In the genomic region with DNA sequence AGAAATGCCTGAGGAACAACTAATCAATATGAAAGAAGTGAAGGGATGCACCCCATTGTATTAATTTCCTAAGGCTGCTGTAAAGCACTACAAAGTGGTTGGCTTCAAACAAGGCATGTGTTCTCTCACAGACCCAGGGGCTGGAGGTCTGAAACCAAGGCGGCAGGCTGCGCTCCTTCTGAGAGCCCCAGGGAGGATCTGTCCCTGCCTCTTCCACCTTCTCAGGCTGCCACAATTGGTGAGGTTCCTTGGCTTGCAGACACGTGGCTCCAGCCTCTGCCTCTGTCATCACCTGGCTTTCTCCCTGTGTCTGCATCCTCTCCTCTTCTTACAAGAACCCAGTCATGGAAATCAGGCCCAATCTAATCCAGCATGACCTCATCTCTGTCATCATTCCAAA, we compare ENCODE assay signal across 24 cellular contexts.
A peak's percentile ranks its signal among the peaks of the same experiment; 100 is the strongest.
DNase-seq lines count a peak whose midpoint lies in the region; ATAC-seq, FAIRE-seq and TF ChIP-seq lines count a peak whose summit lies in the region.
"Had no signal": no experiment of that assay in that cellular context is flagged by ENCODE, and none has a peak within 500 bp of the region (broad histone marks: within the 10 kb centered on the region; RNA-seq: fewer than 3 reads in every experiment).

No MANE protein-coding gene starts in this region.

- H3K79me2 ChIP-seq in mammary epithelial cell (ENCODE audit: insufficient read depth, low read length) (peaks cover 8% of the 10 kb centered on the region), hepatocyte (peaks cover 78% of the 10 kb centered on the region)

- H3K9me3 ChIP-seq in breast epithelium = no peaks in the 10 kb centered on the region
- H3K9me3 ChIP-seq in mammary epithelial cell (replicated peaks; ENCODE audit: insufficient read depth, low read length) = no peaks in the 10 kb centered on the region
- no peaks in the 10 kb centered on the region for H3K9me3 ChIP-seq in hepatocyte (ENCODE audit: low read depth)
- no peaks in the 10 kb centered on the region for H3K9me3 ChIP-seq in pancreas
- no peaks in the 10 kb centered on the region for H3K9me3 ChIP-seq in upper lobe of left lung
- no peaks in the 10 kb centered on the region for H3K9me3 ChIP-seq in aorta (ENCODE audit: control insufficient read depth, low read length)
- H3K9me3 ChIP-seq: upper lobe of right lung had no signal

- no peaks in the 10 kb centered on the region for H3K27me3 ChIP-seq in breast epithelium
- no peaks in the 10 kb centered on the region for H3K27me3 ChIP-seq in mammary epithelial cell (ENCODE audit: insufficient read depth, low read length)
- H3K27me3 ChIP-seq in hepatocyte = no peaks in the 10 kb centered on the region
- H3K27me3 ChIP-seq in pancreas = no peaks in the 10 kb centered on the region
- H3K27me3 ChIP-seq in upper lobe of left lung = no peaks in the 10 kb centered on the region
- H3K27me3 ChIP-seq in aorta (ENCODE audit: control insufficient read depth in 1 of 2, insufficient read depth in 2 of 2, low read length in 1 of 2) = no peaks in the 10 kb centered on the region
- H3K27me3 ChIP-seq: BLaER1 treated with 17β-estradiol and CSF1 and Interleukin-3, amounts not matched to agents 10 nM and 100 nM; upper lobe of right lung had no signal

- TF ChIP-seq POLR2A in breast epithelium (IDR thresholded peaks at IDR 0.05) (no peak), upper lobe of left lung (IDR thresholded peaks at IDR 0.05) (no peak)

- CTCF ChIA-PET in mammary epithelial cell (lab: Charles Lee; ENCODE audit: low non-redundant PET) = no interaction called here

- H3K36me3 ChIP-seq in breast epithelium (no peaks in the 10 kb centered on the region), mammary epithelial cell (ENCODE audit: insufficient read depth, low read length) (no peaks in the 10 kb centered on the region), hepatocyte (replicated peaks; ENCODE audit: insufficient read depth, low read depth) (no peaks in the 10 kb centered on the region), pancreas (no peaks in the 10 kb centered on the region), upper lobe of left lung (no peaks in the 10 kb centered on the region), aorta (ENCODE audit: control insufficient read depth in 1 of 2, insufficient read depth in 2 of 2, low read length in 1 of 2) (no peaks in the 10 kb centered on the region)
- H3K36me3 ChIP-seq: upper lobe of right lung had no signal

- no peaks in the 10 kb centered on the region for H4K20me1 ChIP-seq in mammary epithelial cell (ENCODE audit: insufficient read depth, low read length)
- H4K20me1 ChIP-seq in hepatocyte (ENCODE audit: insufficient read depth, poor library complexity, severe bottlenecking) = no peaks in the 10 kb centered on the region

- ATAC-seq in pancreas (no peak), upper lobe of left lung (ENCODE audit: low FRiP score in 2 of 2) (no peak), SK-N-SH treated with all-trans-retinoic acid at 6 μM for 48 hours (no peak), aorta (ENCODE audit: low FRiP score) (no peak)
- ATAC-seq: K562; left cardiac atrium; naive thymus-derived CD8-positive, alpha-beta T cell; upper lobe of right lung had no signal

- no peaks in the 10 kb centered on the region for H3K9me2 ChIP-seq in hepatocyte (replicated peaks; ENCODE audit: insufficient read depth)

- FAIRE-seq in pancreas (lab: Jason Lieb, UNC) = no peak
- FAIRE-seq: D721Med, K562 had no signal

- no peak for DNase-seq in breast epithelium (ENCODE audit: low spot score in 2 of 2)
- DNase-seq in mammary epithelial cell = no peak
- DNase-seq in hepatocyte (ENCODE audit: low spot score) = no peak
- DNase-seq in pancreas = no peak
- DNase-seq in upper lobe of left lung = no peak
- DNase-seq in RKO (ENCODE audit: low spot score) = no peak
- no peak for DNase-seq in aorta
- DNase-seq: activated CD4-positive, CD25-positive, alpha-beta regulatory T cell treated with anti-CD3 and anti-CD28 coated beads, Interleukin-2, amount 50 U/mL, for 72 hours; activated naive CD4-positive, alpha-beta T cell treated with Interleukin-2 at 50 U/mL for 16 hours; activated T-cell treated with anti-CD3 and anti-CD28 coated beads, Interleukin-2, amount 50 U/mL, for 1 hour; amygdala; caudate nucleus; H7; head of caudate nucleus; left cardiac atrium; NCI-H2227 treated with DMSO at 0.1 percent for 48 hours; SHP77; stimulated activated CD4-positive, alpha-beta T cell treated with anti-CD3 and anti-CD28 coated beads, Interleukin-4, amount 100 ng/mL, for 4 hours; upper lobe of right lung had no signal

- H3K4me2 ChIP-seq in mammary epithelial cell (ENCODE audit: insufficient read depth, low read depth, low read length) (no peak overlapping the region), hepatocyte (no peak overlapping the region)

- TF ChIP-seq CTCF in breast epithelium (IDR thresholded peaks at IDR 0.05) = no peak
- TF ChIP-seq CTCF in mammary epithelial cell (conservative IDR thresholded peaks at IDR 0.05 in 1 of 2, IDR thresholded peaks at IDR 0.05 in 1 of 2; ENCODE audit: extremely low read depth in 1 of 2, insufficient read depth in 1 of 2, low read depth in 1 of 2, low read length in 2 of 2) = no peak
- TF ChIP-seq CTCF in hepatocyte (IDR thresholded peaks at IDR 0.05; ENCODE audit: poor library complexity) = no peak
- TF ChIP-seq CTCF in pancreas (IDR thresholded peaks at IDR 0.05) = no peak
- TF ChIP-seq CTCF in upper lobe of left lung (IDR thresholded peaks at IDR 0.05) = no peak

- dilution Hi-C loops in mammary epithelial cell (cut with HindIII; ENCODE audit: low sequenced_read_pairs) = no loop called here

- H2AFZ ChIP-seq in mammary epithelial cell (ENCODE audit: low read depth, low read length) (no peak overlapping the region), hepatocyte (no peak overlapping the region)

- in situ Hi-C loops in mammary epithelial cell (cut with MboI; ENCODE audit: low sequenced_read_pairs in 2 of 2) = no loop called here

- no peak overlapping the region for H3K9ac ChIP-seq in mammary epithelial cell (ENCODE audit: insufficient read depth, low read length)
- H3K9ac ChIP-seq: BLaER1 treated with 17β-estradiol and CSF1 and Interleukin-3, amounts not matched to agents 10 nM and 100 nM had no signal

- H3K4me3 ChIP-seq in breast epithelium (no peak overlapping the region), mammary epithelial cell (replicated peaks in 1 of 3; ENCODE audit: insufficient read depth in 1 of 3, low read depth in 2 of 3, low read length in 3 of 3) (no peak overlapping the region), hepatocyte (no peak overlapping the region), pancreas (no peak overlapping the region), upper lobe of left lung (no peak overlapping the region), aorta (ENCODE audit: low read length in 2 of 2) (no peak overlapping the region)
- H3K4me3 ChIP-seq: BLaER1 treated with 17β-estradiol and CSF1 and Interleukin-3, amounts not matched to agents 10 nM and 100 nM; K562; upper lobe of right lung had no signal

- 89% methylated on average over 3 of the region's 3 CpGs for WGBS in mammary epithelial cell (ENCODE audit: low coverage, missing lambda C conversion rate)
- WGBS in hepatocyte (ENCODE audit: low lambda C conversion rate, missing lambda C conversion rate) = 75% methylated on average over 3 of the region's 3 CpGs
- 72 to 77% methylated on average over 3 of the region's 3 CpGs for WGBS in pancreas, 2 donors
- 77 to 91% methylated on average over 3 of the region's 3 CpGs for WGBS in upper lobe of left lung, 2 donors
- WGBS in aorta, 2 donors = 70% methylated on average over 3 of the region's 3 CpGs

- H3K4me1 ChIP-seq in breast epithelium = peaks cover 0 to 7% of the 10 kb centered on the region in 2 donors
- H3K4me1 ChIP-seq in mammary epithelial cell (ENCODE audit: insufficient read depth, low read length) = peaks cover 18% of the 10 kb centered on the region
- H3K4me1 ChIP-seq in hepatocyte (ENCODE audit: insufficient read depth) = peaks cover 45% of the 10 kb centered on the region
- peaks cover 48 to 60% (median 56%) of the 10 kb centered on the region in 3 donors for H3K4me1 ChIP-seq in pancreas
- peaks cover 12 to 18% (median 16%) of the 10 kb centered on the region in 4 donors for H3K4me1 ChIP-seq in upper lobe of left lung
- H3K4me1 ChIP-seq in aorta (ENCODE audit: control insufficient read depth in 1 of 2, insufficient read depth in 2 of 2, low read length in 2 of 2) = no peaks in the 10 kb centered on the region

- intact Hi-C loops in breast epithelium (cut with DNase I; ENCODE audit: low total_unique reads) = no loop called here
- intact Hi-C loops in mammary epithelial cell (cut with micrococcal nuclease) = loop anchor here (10.0 kb wide), 1 partner anchor 113 kb away; a partner anchor contains a TSS
- intact Hi-C loops in pancreas (cut with DNase I) = no loop called here
- intact Hi-C loops in aorta (cut with DNase I) = no loop called here

- H3K27ac ChIP-seq in breast epithelium (peak overlapping the region; percentile 55 to 70), mammary epithelial cell (ENCODE audit: insufficient read depth, low read depth, low read length) (no peak overlapping the region), hepatocyte (peak overlapping the region; percentile 91), pancreas (peak overlapping the region; percentile 65 to 84 (median 77)), upper lobe of left lung (peak overlapping the region in 3 of 4 donors; percentile 38 to 48 (median 44)), aorta (ENCODE audit: low read depth in 1 of 2, low read length in 2 of 2) (no peak overlapping the region)

- no TSS peak for BruUV-seq in mammary epithelial cell (replicated peaks; lab: Mats Ljungman, UMichigan)

- no peak for TF ChIP-seq EP300 in upper lobe of left lung (IDR thresholded peaks at IDR 0.05)

Comparison
In these comparisons a context has a peak if more than half of its experiments do, and no peak if none do; other contexts are left out.
1. H3K27ac ChIP-seq: peak in breast epithelium (2 of 2), hepatocyte (single experiment), pancreas (4 of 4) and upper lobe of left lung (3 of 4); none in mammary epithelial cell (single experiment) and aorta (0 of 2).